8 cellular contexts compared by ENCODE assay signal in the genomic region with DNA sequence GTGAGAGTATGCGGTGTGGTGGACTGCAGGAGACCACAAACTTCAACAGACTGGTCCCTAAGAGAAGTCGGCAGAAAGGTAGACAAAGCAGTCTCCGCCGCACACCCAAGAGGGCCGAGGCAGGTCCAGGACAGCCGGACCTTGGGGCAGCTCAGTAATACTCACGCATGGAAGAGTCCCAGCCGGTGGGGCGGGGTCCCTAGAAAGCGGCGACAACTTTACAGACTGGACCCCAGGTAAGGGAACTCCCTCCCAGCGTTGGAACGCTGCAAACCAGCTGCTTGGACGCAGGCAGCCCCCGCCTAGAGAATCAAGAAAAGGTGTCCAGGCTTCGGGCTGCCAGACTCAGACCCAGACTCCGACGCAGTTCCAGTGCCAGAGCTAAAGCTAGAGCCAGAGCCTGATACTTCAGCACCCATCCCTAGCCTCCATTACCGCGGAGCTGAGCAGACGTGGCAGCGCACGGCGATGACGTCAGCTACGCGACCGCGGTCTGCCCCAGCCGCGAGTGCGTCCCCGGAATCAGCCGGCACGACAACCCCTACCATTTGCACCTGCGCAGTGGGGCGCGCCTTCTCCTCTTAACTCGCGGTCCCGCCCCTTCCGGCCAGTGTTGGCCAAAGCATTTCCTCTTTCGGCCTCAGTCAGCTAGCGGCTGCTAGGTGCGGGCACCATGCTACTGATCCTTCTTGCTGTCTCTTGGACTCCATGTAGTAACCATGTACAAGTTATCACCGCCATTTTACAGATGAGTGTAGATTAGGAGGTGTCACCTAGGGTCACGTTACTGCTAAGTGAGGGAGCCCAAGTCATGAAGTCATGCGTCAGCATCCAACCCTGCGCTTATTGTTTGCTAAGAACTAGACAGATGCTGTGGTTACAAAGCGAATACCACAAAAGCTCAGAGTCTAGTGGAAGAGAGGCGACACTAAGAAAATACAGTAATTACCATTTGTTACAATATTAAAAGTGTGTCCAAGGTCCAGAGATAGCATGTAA. TPM values are rescaled to one million over a fixed set of nuclear protein-coding genes. Genes with fewer than 3 reads are reported as not detected.
DNase-seq lines count a peak whose midpoint lies in the region; ATAC-seq and TF ChIP-seq lines count a peak whose summit lies in the region.

A gene with protein sequence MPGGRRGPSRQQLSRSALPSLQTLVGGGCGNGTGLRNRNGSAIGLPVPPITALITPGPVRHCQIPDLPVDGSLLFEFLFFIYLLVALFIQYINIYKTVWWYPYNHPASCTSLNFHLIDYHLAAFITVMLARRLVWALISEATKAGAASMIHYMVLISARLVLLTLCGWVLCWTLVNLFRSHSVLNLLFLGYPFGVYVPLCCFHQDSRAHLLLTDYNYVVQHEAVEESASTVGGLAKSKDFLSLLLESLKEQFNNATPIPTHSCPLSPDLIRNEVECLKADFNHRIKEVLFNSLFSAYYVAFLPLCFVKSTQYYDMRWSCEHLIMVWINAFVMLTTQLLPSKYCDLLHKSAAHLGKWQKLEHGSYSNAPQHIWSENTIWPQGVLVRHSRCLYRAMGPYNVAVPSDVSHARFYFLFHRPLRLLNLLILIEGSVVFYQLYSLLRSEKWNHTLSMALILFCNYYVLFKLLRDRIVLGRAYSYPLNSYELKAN (minus strand): TSS at position 445 of the 999 bp plus-strand sequence. CDS start 1,541 bp downstream, outside the sequence.

- CTCF ChIA-PET in activated CD4-positive, alpha-beta T cell treated with anti-CD3 and anti-CD28 coated beads, Interleukin-2, amount 10 ng/mL, durations not matched to agents 7 days and 5 days (lab: Charles Lee) = interaction anchor here (0.6 to 4.7 kb wide), 9 partner anchors 10 to 217 kb away, joined by 3 to 28 read pairs (median 4); partner anchors contain the start of gene TIMMDC1

- H3K9me3 Mint-ChIP-seq in activated CD4-positive, alpha-beta T cell treated with anti-CD3 and anti-CD28 coated beads, Interleukin-2, amount 10 ng/mL, durations not matched to agents 7 days and 5 days = peaks cover 5% of the 10 kb centered on the region

- H3K36me3 ChIP-seq in BLaER1 = peaks cover 32% of the 10 kb centered on the region

- peak within 1 kb of the TSS; percentile 84 for H3K4me3 ChIP-seq in BLaER1
- peak within 1 kb of the TSS; percentile 92 for H3K4me3 ChIP-seq in coronary artery

- no peaks in the 10 kb centered on the region for H4K20me1 ChIP-seq in BLaER1

- POLR2A ChIA-PET in activated CD4-positive, alpha-beta T cell treated with anti-CD3 and anti-CD28 coated beads, Interleukin-2, amount 10 ng/mL, durations not matched to agents 7 days and 5 days (lab: Charles Lee) = interaction anchor here (0.6 to 1.0 kb wide), 2 partner anchors 35 to 94 kb away, joined by 3 to 4 read pairs; partner anchors contain the start of gene TIMMDC1

- H3K27ac ChIP-seq in BLaER1 (peak within 1 kb of the TSS; percentile 81), coronary artery (peak within 1 kb of the TSS; percentile 92), layer of hippocampus (ENCODE audit: low read depth, low read length) (peak within 1 kb of the TSS; percentile 87)

- H3K27ac Mint-ChIP-seq in activated CD4-positive, alpha-beta T cell treated with anti-CD3 and anti-CD28 coated beads, Interleukin-2, amount 10 ng/mL, durations not matched to agents 7 days and 5 days = peak within 1 kb of the TSS; percentile 95

- peak within 1 kb of the TSS; percentile 89 for H3K9ac ChIP-seq in BLaER1

- H3K36me3 Mint-ChIP-seq in activated CD4-positive, alpha-beta T cell treated with anti-CD3 and anti-CD28 coated beads, Interleukin-2, amount 10 ng/mL, durations not matched to agents 7 days and 5 days (ENCODE audit: low read depth) = peaks cover 23% of the 10 kb centered on the region

- H3K4me3 Mint-ChIP-seq in activated CD4-positive, alpha-beta T cell treated with anti-CD3 and anti-CD28 coated beads, Interleukin-2, amount 10 ng/mL, durations not matched to agents 7 days and 5 days = peak within 1 kb of the TSS; percentile 97

- H3K4me2 ChIP-seq in BLaER1 = peak within 1 kb of the TSS; percentile 92

- peaks cover 26% of the 10 kb centered on the region for H3K4me1 ChIP-seq in BLaER1

- peak; percentile 86 for ATAC-seq in GM19328 (IDR thresholded peaks at IDR 0.05; ENCODE audit: unreplicated experiment)
- ATAC-seq in HG03520 (IDR thresholded peaks at IDR 0.05; ENCODE audit: unreplicated experiment) = peak; percentile 86

- no peaks in the 10 kb centered on the region for H3K27me3 ChIP-seq in BLaER1
- no peaks in the 10 kb centered on the region for H3K27me3 ChIP-seq in layer of hippocampus (ENCODE audit: control insufficient read depth, insufficient read depth, low read length)

- no peak for TF ChIP-seq CTCF in coronary artery (IDR thresholded peaks at IDR 0.05)

- H3K4me1 Mint-ChIP-seq in activated CD4-positive, alpha-beta T cell treated with anti-CD3 and anti-CD28 coated beads, Interleukin-2, amount 10 ng/mL, durations not matched to agents 7 days and 5 days = peaks cover 36% of the 10 kb centered on the region

- no peaks in the 10 kb centered on the region for H3K27me3 Mint-ChIP-seq in activated CD4-positive, alpha-beta T cell treated with anti-CD3 and anti-CD28 coated beads, Interleukin-2, amount 10 ng/mL, durations not matched to agents 7 days and 5 days

- H3K9me3 ChIP-seq in BLaER1 = no peaks in the 10 kb centered on the region

- DNase-seq in NCI-H69 (lab: John Stamatoyannopoulos, UW) = peak; percentile 96
- DNase-seq in activated CD4-positive, alpha-beta T cell treated with anti-CD3 and anti-CD28 coated beads, Interleukin-2, amount 10 ng/mL, durations not matched to agents 7 days and 5 days = peak; percentile 98
- DNase-seq in coronary artery (ENCODE audit: low spot score) = peak; percentile 99
- peak; percentile 97 to 98 for DNase-seq in stimulated activated CD4-positive, alpha-beta T cell treated with anti-CD3 and anti-CD28 coated beads, Interleukin-1b, Interleukin-23, amount 100 ng/mL, for 4 hours (ENCODE audit: low read depth in 2 of 2)

RNA-seq across cellular contexts. Expression of the gene that starts here (rescaled TPM):
- total RNA-seq in activated CD4-positive, alpha-beta T cell treated with anti-CD3 and anti-CD28 coated beads, Interleukin-2, amount 10 ng/mL, durations not matched to agents 7 days and 5 days = 10 to 100 TPM; 24.6 to 32.5 TPM

Comparison
In these comparisons a context has a peak if more than half of its experiments do, and no peak if none do; other contexts are left out.
1. Peak in every context shown above with its lines: DNase-seq, ATAC-seq, H3K4me3 ChIP-seq and H3K27ac ChIP-seq.